Comparison of ENCODE assay signal across 17 cellular contexts in the genomic region with DNA sequence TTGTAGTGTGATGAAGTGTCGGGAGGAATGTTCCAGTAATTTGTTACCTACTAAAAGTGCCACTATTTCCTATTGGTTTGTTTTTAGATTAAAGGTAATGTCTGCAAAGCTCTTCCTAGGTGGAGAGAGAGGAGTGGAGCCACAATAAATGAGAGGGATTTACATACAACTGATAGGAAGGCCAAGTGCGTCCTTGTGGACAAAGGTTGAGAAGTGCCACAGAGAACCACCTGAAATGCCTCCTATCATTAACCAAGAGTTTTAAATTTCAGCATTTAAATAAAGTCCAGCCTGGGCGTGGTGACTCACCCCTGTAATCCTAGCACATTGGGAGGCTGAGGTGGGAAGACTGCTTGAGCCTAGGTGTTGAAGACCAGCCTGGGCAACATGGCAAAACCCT.
"Had no signal": no experiment of that assay in that cellular context is flagged by ENCODE, and none has a peak within 500 bp of the region (broad histone marks: within the 10 kb centered on the region; RNA-seq: fewer than 3 reads in every experiment).

No MANE protein-coding gene starts in this region.

- ATAC-seq: left colon; naive thymus-derived CD4-positive, alpha-beta T cell; stimulated activated effector memory CD8-positive, alpha-beta T cell treated with anti-CD3 and anti-CD28 coated beads, Interleukin-12 subunit alpha, Interleukin-12 subunit beta, amount 100 ng/mL, for 72 hours; stimulated activated naive CD8-positive, alpha-beta T cell treated with anti-CD3 and anti-CD28 coated beads, Interleukin-15, Interleukin-2, amounts not matched to agents 100 U/mL and 50 U/mL, for 24 hours; upper lobe of right lung had no signal

- H3K4me2 ChIP-seq: smooth muscle cell had no signal

- DNase-seq: effector CD4-positive, alpha-beta T cell; foreskin melanocyte; head of caudate nucleus; hippocampal formation; left colon; naive thymus-derived CD4-positive, alpha-beta T cell; posterior cingulate gyrus; stimulated activated CD4-positive, alpha-beta T cell treated with anti-CD3 and anti-CD28 coated beads, Interleukin-2, amount 100 ng/mL, for 48 hours; stimulated activated CD8-positive, alpha-beta memory T cell treated with anti-CD3 and anti-CD28 coated beads, Interleukin-4, amount 100 ng/mL, for 48 hours; stimulated activated naive CD8-positive, alpha-beta T cell treated with anti-CD3 and anti-CD28 coated beads, Interleukin-15, Interleukin-2, amounts not matched to agents 100 U/mL and 50 U/mL, for 24 hours; thyroid gland; upper lobe of right lung had no signal

- H3K4me3 ChIP-seq: coronary artery, smooth muscle cell, suprapubic skin, thyroid gland, upper lobe of right lung, vagina had no signal

- H3K9me3 Mint-ChIP-seq: stimulated activated effector memory CD8-positive, alpha-beta T cell treated with anti-CD3 and anti-CD28 coated beads, Interleukin-12 subunit alpha, Interleukin-12 subunit beta, amount 100 ng/mL, for 72 hours had no signal

- H3K36me3 ChIP-seq: suprapubic skin, thyroid gland, upper lobe of right lung, vagina had no signal

- H3K27ac Mint-ChIP-seq: stimulated activated effector memory CD8-positive, alpha-beta T cell treated with anti-CD3 and anti-CD28 coated beads, Interleukin-12 subunit alpha, Interleukin-12 subunit beta, amount 100 ng/mL, for 72 hours had no signal

- H3K9me3 ChIP-seq: suprapubic skin, thyroid gland, upper lobe of right lung, vagina had no signal

- H3K27ac ChIP-seq: coronary artery, suprapubic skin, thyroid gland, upper lobe of right lung, vagina had no signal

- H3K27me3 ChIP-seq: suprapubic skin, thyroid gland, upper lobe of right lung, vagina had no signal
